8 cellular contexts compared by ENCODE assay signal in the genomic region with DNA sequence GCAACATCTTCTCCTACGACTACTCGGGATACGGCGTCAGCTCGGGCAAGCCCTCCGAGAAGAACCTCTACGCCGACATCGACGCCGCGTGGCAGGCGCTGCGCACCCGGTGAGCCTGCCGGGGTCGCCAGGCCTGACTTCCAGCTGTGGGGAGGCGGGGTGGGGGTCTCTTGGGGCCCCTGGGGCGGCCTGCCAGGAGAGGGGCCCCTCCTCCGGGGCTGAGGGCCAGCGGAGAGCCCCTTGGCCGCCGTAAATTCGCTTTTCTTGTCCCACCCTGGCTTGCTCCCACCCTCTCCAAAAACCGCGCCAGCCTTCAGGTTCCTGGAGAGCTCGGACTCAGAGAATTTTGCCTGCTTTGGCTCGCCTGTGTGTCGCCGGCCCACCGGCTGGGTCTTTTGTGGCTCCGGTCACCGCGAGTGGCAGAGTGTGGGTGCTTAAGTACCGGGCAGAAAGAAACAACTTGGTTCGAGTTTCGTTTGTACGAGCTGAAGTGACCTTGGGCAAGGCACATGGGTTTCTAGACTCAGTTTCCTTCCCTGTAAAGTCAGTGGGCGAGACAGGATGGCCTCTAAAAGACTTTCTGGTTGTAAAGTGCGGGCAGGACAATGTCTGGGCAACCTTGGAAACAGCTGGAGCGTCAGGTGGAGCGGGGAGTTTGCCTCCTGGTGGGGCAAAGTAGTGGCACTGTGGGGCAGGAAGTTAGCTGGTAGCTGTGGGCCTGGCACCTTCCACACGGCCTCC. TPM values are rescaled to one million over a fixed set of nuclear protein-coding genes. Genes with fewer than 3 reads are reported as not detected.
DNase-seq lines count a peak whose midpoint lies in the region; ATAC-seq and TF ChIP-seq lines count a peak whose summit lies in the region.

No MANE protein-coding gene starts in this region.

- peak overlapping the region; percentile 69 for H3K27ac ChIP-seq in RWPE2 (ENCODE audit: poor library complexity, severe bottlenecking)

- POLR2A ChIA-PET in BJ (lab: Charles Lee) = no interaction called here

- H3K9me3 Mint-ChIP-seq in brain = no peaks in the 10 kb centered on the region

- H3K36me3 Mint-ChIP-seq in brain = peaks cover 16% of the 10 kb centered on the region

- H3K4me3 ChIP-seq in BJ (ENCODE audit: low read depth, low read length) = peak overlapping the region; percentile 92
- peak overlapping the region; percentile 74 for H3K4me3 ChIP-seq in H7 (ENCODE audit: insufficient read depth, low read depth, low read length)
- peak overlapping the region; percentile 91 for H3K4me3 ChIP-seq in RWPE2 (ENCODE audit: severe bottlenecking)
- H3K4me3 ChIP-seq in kidney epithelial cell (ENCODE audit: low read depth, low read length) = peak overlapping the region; percentile 62

- peak overlapping the region; percentile 95 to 96 (median 96) for H3K27ac Mint-ChIP-seq in brain

- peak; percentile 66 for ATAC-seq in RWPE2 (ENCODE audit: low read depth)
- ATAC-seq in GM18909 (IDR thresholded peaks at IDR 0.05; ENCODE audit: poor library complexity, unreplicated experiment) = no peak

- H3K36me3 ChIP-seq in BJ (ENCODE audit: control insufficient read depth, insufficient read depth, low read length) (no peaks in the 10 kb centered on the region), H7 (replicated peaks; ENCODE audit: control insufficient read depth, insufficient read depth, low read length) (no peaks in the 10 kb centered on the region), RWPE2 (ENCODE audit: low read depth) (peaks cover 22% of the 10 kb centered on the region), kidney epithelial cell (ENCODE audit: control insufficient read depth, insufficient read depth, low read length) (no peaks in the 10 kb centered on the region)

- DNase-seq in BJ (ENCODE audit: low read depth) = no peak
- DNase-seq in H7 = peak; percentile 63
- no peak for DNase-seq in RWPE2 (ENCODE audit: low spot score)
- DNase-seq in kidney epithelial cell (ENCODE audit: low read depth) = no peak
- peak; percentile 8 for DNase-seq in stimulated activated CD4-positive, alpha-beta T cell treated with anti-CD3 and anti-CD28 coated beads, Interleukin-4, amount 100 ng/mL, for 24 hours
- no peak for DNase-seq in globus pallidus (ENCODE audit: low spot score)

- H3K27me3 ChIP-seq in BJ (ENCODE audit: control insufficient read depth, insufficient read depth, low read length) (no peaks in the 10 kb centered on the region), H7 (ENCODE audit: control insufficient read depth, insufficient read depth, low read length) (peaks cover 17% of the 10 kb centered on the region), RWPE2 (ENCODE audit: insufficient read depth, poor library complexity, severe bottlenecking) (no peaks in the 10 kb centered on the region), kidney epithelial cell (ENCODE audit: control insufficient read depth, insufficient read depth, low read length) (no peaks in the 10 kb centered on the region)

- no peaks in the 10 kb centered on the region for H3K9me3 ChIP-seq in RWPE2 (ENCODE audit: severe bottlenecking)

- peaks cover 49% of the 10 kb centered on the region for H3K4me1 Mint-ChIP-seq in brain

- CTCF ChIA-PET in BJ (lab: Yijun Ruan, JAX) = interaction anchor here (0.9 to 5.1 kb wide), 8 partner anchors 9 to 146 kb away, joined by 3 to 33 read pairs (median 4); no protein-coding TSS in a partner anchor

- TF ChIP-seq CTCF in BJ (IDR thresholded peaks at IDR 0.05; ENCODE audit: insufficient read depth, low read depth, low read length) (peak; percentile 56), RWPE2 (IDR thresholded peaks at IDR 0.05; ENCODE audit: poor library complexity, severe bottlenecking) (peak; percentile 64), brain (conservative IDR thresholded peaks at IDR 0.05) (no peak), kidney epithelial cell (IDR thresholded peaks at IDR 0.05; ENCODE audit: insufficient read depth, low read length, poor library complexity, severe bottlenecking) (peak; percentile 30)

- peaks cover 8% of the 10 kb centered on the region for H3K27me3 Mint-ChIP-seq in brain

- peak overlapping the region; percentile 92 to 98 (median 96) for H3K4me3 Mint-ChIP-seq in brain

- peaks cover 30% of the 10 kb centered on the region for H3K4me1 ChIP-seq in RWPE2 (ENCODE audit: insufficient read depth, poor library complexity, severe bottlenecking)

RNA-seq across cellular contexts. Expression of a gene that starts 1.0 kb away (rescaled TPM):
- polyA plus RNA-seq in BJ (2011; rRNA removed) = 19.2 and 22.6 TPM in 2 replicates
- 18.7 and 22.1 TPM in 2 replicates for polyA minus RNA-seq in BJ (2011; rRNA and poly(A)+ RNA removed)
- total RNA-seq in H7 (2014; rRNA removed; shearing (Covaris generic)) = 7.2 and 9.8 TPM in 2 replicates
- polyA plus RNA-seq in brain (ENCODE audit: insufficient read depth, low read depth, low replicate concordance) = 8.5 TPM
- total RNA-seq in kidney epithelial cell = 6.5 and 8.6 TPM in 2 replicates

Comparison
In these comparisons a context has a peak if more than half of its experiments do, and no peak if none do; other contexts are left out.
1. DNase-seq: peak in H7 (single experiment) and stimulated activated CD4-positive, alpha-beta T cell treated with anti-CD3 and anti-CD28 coated beads, Interleukin-4, amount 100 ng/mL, for 24 hours (single experiment); none in BJ (single experiment), RWPE2 (single experiment), kidney epithelial cell (single experiment) and globus pallidus (single experiment).
2. CTCF ChIP-seq: peak in BJ (single experiment), RWPE2 (single experiment) and kidney epithelial cell (single experiment); none in brain (0 of 2).
3. Peak in every context shown above with its lines, with median percentiles within 50 percentile points of each other: H3K4me3 ChIP-seq.